ENCODE assay signal across 19 cellular contexts in the genomic region with DNA sequence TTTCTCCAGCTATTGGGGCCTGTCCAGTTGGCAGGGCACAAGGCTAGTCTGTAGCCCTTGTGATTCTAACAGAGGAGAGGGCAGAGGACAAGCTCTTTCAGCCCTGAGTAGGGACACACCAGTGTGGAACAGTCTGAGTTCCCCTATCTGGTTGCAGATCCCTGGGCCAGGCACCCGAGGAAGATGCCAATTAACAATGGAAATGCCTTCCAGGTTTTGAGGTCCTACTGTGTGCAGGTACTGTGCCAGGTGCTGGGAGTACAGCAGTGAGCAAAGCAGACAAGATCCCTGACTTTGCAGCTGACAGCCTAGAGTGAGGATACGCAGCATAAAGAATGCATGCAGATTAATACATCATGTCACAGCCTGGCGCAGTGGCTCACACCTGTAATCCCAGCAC. TPM values are rescaled to one million over a fixed set of nuclear protein-coding genes. Genes with fewer than 3 reads are reported as not detected.
DNase-seq lines count a peak whose midpoint lies in the region; ATAC-seq and TF ChIP-seq lines count a peak whose summit lies in the region.
"Had no signal": no experiment of that assay in that cellular context is flagged by ENCODE, and none has a peak within 500 bp of the region (broad histone marks: within the 10 kb centered on the region; RNA-seq: fewer than 3 reads in every experiment).

No MANE protein-coding gene starts in this region.

- DNase-seq in CD4-positive, CD25-positive, alpha-beta regulatory T cell = no peak
- DNase-seq in T-helper 17 cell = no peak
- no peak for DNase-seq in naive B cell
- no peak for DNase-seq in NCI-H2227 treated with DMSO at 0.1 percent for 48 hours (lab: John Stamatoyannopoulos, UW)
- no peak for DNase-seq in MV-4-11 (lab: John Stamatoyannopoulos, UW)
- DNase-seq in cerebellar cortex (ENCODE audit: low spot score) = no peak
- DNase-seq: CD8-positive, alpha-beta memory T cell; DMS79 treated with DMSO at 0.1 percent for 48 hours; GF-D8; GOT3; NCI-H1417 treated with DMSO at 0.1 percent for 48 hours; NCI-H1930; NCI-H2171; NCI-H446 treated with DMSO at 0.1 percent for 48 hours; NCI-H748 treated with DMSO at 0.1 percent for 48 hours; Peyer's patch had no signal

- H3K36me3 Mint-ChIP-seq in CD4-positive, CD25-positive, alpha-beta regulatory T cell = peaks cover 4% of the 10 kb centered on the region
- H3K36me3 Mint-ChIP-seq in T-helper 17 cell (ENCODE audit: low read depth) (peaks cover 6% of the 10 kb centered on the region), naive B cell (no peaks in the 10 kb centered on the region)

- no peaks in the 10 kb centered on the region for H3K27me3 Mint-ChIP-seq in CD4-positive, CD25-positive, alpha-beta regulatory T cell
- H3K27me3 Mint-ChIP-seq in T-helper 17 cell (no peaks in the 10 kb centered on the region), naive B cell (no peaks in the 10 kb centered on the region)
- H3K27me3 Mint-ChIP-seq: CD8-positive, alpha-beta memory T cell had no signal

- H3K9me3 ChIP-seq in CD4-positive, CD25-positive, alpha-beta regulatory T cell (ENCODE audit: control insufficient read depth in 2 of 2, low read length in 2 of 2) = no peaks in the 10 kb centered on the region
- no peaks in the 10 kb centered on the region for H3K9me3 ChIP-seq in T-helper 17 cell (ENCODE audit: control insufficient read depth, low read length, poor library complexity, severe bottlenecking)
- H3K9me3 ChIP-seq: Peyer's patch had no signal

- H3K9me3 Mint-ChIP-seq in CD4-positive, CD25-positive, alpha-beta regulatory T cell = no peaks in the 10 kb centered on the region
- H3K9me3 Mint-ChIP-seq in naive B cell = no peaks in the 10 kb centered on the region
- H3K9me3 Mint-ChIP-seq: CD8-positive, alpha-beta memory T cell had no signal

- H2AFZ ChIP-seq in KMS-11 (ENCODE audit: low read depth) = no peak overlapping the region

- no peaks in the 10 kb centered on the region for H4K20me1 ChIP-seq in KMS-11 (ENCODE audit: insufficient read depth)

- no peaks in the 10 kb centered on the region for H3K27me3 ChIP-seq in CD4-positive, CD25-positive, alpha-beta regulatory T cell (ENCODE audit: control insufficient read depth, insufficient read depth, low read length)
- no peaks in the 10 kb centered on the region for H3K27me3 ChIP-seq in KMS-11 (ENCODE audit: insufficient read depth, low read depth)
- H3K27me3 ChIP-seq: Peyer's patch had no signal

- no peak for TF ChIP-seq CTCF in KMS-11 (conservative IDR thresholded peaks at IDR 0.05; ENCODE audit: low read depth, low read length)

- H3K27ac ChIP-seq in CD4-positive, CD25-positive, alpha-beta regulatory T cell (ENCODE audit: insufficient read depth, low read length, poor library complexity, severe bottlenecking) = no peak overlapping the region
- H3K27ac ChIP-seq in KMS-11 = peak overlapping the region; percentile 89; the same call in 1 of the 2 replicates

- H3K4me3 Mint-ChIP-seq in CD4-positive, CD25-positive, alpha-beta regulatory T cell = no peak overlapping the region
- peak overlapping the region; percentile 36 for H3K4me3 Mint-ChIP-seq in T-helper 17 cell
- H3K4me3 Mint-ChIP-seq in naive B cell = peak overlapping the region; percentile 3 to 92 (median 66)

- H3K9ac ChIP-seq in KMS-11 = no peak overlapping the region

- H3K4me1 ChIP-seq in CD4-positive, CD25-positive, alpha-beta regulatory T cell (ENCODE audit: control insufficient read depth, insufficient read depth, low read length, poor library complexity, severe bottlenecking) = peaks cover 30% of the 10 kb centered on the region
- H3K4me1 ChIP-seq in KMS-11 (ENCODE audit: low read depth, poor library complexity, severe bottlenecking) = peaks cover 53% of the 10 kb centered on the region

- ATAC-seq in CD4-positive, CD25-positive, alpha-beta regulatory T cell (ENCODE audit: low read depth in 2 of 2) = no peak
- ATAC-seq in T-helper 17 cell = no peak
- ATAC-seq in naive B cell (ENCODE audit: low read depth in 2 of 2) = no peak
- no peak for ATAC-seq in HG03442 (IDR thresholded peaks at IDR 0.05; ENCODE audit: unreplicated experiment)
- ATAC-seq: Right ventricle myocardium inferior had no signal

- no peak overlapping the region for H3K4me3 ChIP-seq in CD4-positive, CD25-positive, alpha-beta regulatory T cell (ENCODE audit: low read depth, low read length)
- H3K4me3 ChIP-seq in KMS-11 (IDR thresholded peaks at IDR 0.05; ENCODE audit: insufficient read depth, low read depth, low read length) = no peak overlapping the region
- H3K4me3 ChIP-seq: Peyer's patch had no signal

- no peak overlapping the region; the same call in 1 of the 2 replicates for H3K4me2 ChIP-seq in KMS-11

- peak overlapping the region in 2 of 3 donors; percentile 26 to 46 for H3K27ac Mint-ChIP-seq in CD4-positive, CD25-positive, alpha-beta regulatory T cell
- peak overlapping the region; percentile 89 for H3K27ac Mint-ChIP-seq in T-helper 17 cell
- peak overlapping the region; percentile 96 to 100 (median 98) for H3K27ac Mint-ChIP-seq in naive B cell

- no peaks in the 10 kb centered on the region for H3K79me2 ChIP-seq in KMS-11 (ENCODE audit: insufficient read depth, low read depth)

- peaks cover 5% of the 10 kb centered on the region for H3K36me3 ChIP-seq in CD4-positive, CD25-positive, alpha-beta regulatory T cell (ENCODE audit: control insufficient read depth, insufficient read depth, low read length)
- no peaks in the 10 kb centered on the region for H3K36me3 ChIP-seq in KMS-11 (ENCODE audit: insufficient read depth)
- H3K36me3 ChIP-seq: Peyer's patch had no signal

- peaks cover 6 to 66% (median 41%) of the 10 kb centered on the region in 4 donors for H3K4me1 Mint-ChIP-seq in CD4-positive, CD25-positive, alpha-beta regulatory T cell
- H3K4me1 Mint-ChIP-seq in T-helper 17 cell = peaks cover 49% of the 10 kb centered on the region
- H3K4me1 Mint-ChIP-seq in naive B cell = peaks cover 64 to 86% (median 73%) of the 10 kb centered on the region in 3 donors

RNA-seq across cellular contexts. Expression of a gene that starts 17.1 kb away (rescaled TPM):
- 7.8 TPM for total RNA-seq in CD4-positive, CD25-positive, alpha-beta regulatory T cell
- 1 to 10 TPM in 1 of 4 donors, under 1 TPM in 3; 0.64 to 1.1 (median 0.84) TPM for polyA plus RNA-seq in CD4-positive, CD25-positive, alpha-beta regulatory T cell
- total RNA-seq in T-helper 17 cell = 10 to 100 TPM; 20.7 to 27.7 TPM
- polyA plus RNA-seq in naive B cell (ENCODE audit: low read depth in 6 of 6) = 10 to 100 TPM in 3 of 6 donors, 1 to 10 TPM in 3; 1.9 to 16.8 (median 9.8) TPM

Comparison
In these comparisons a context has a peak if more than half of its experiments do, and no peak if none do; other contexts are left out.
1. H3K27ac Mint-ChIP-seq: peak in every context shown above with its lines; median percentile 98 in naive B cell; 89 in T-helper 17 cell; 36 in CD4-positive, CD25-positive, alpha-beta regulatory T cell.
2. H3K4me3 Mint-ChIP-seq: peak in T-helper 17 cell (single experiment) and naive B cell (8 of 8); none in CD4-positive, CD25-positive, alpha-beta regulatory T cell (0 of 4).